In the genomic region with DNA sequence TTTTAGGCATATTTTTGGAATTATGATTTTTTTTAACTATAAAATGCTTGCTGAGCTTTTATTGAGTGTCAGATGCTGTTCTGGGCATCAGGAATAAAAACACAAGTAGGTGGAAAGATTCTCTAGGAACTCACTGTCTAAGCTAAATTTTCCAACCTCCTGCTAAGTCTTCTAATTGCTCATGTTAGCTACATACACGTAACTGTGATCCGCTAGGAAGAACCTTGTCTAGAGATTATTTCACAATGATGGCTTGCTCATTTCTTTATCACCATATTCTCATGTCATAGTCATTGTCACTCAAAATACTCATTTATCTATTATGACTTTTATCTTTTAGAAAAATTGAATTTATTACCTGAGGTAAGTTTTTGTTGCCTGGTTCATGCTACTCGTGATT, we compare ENCODE assay signal across 21 cellular contexts.
"Had no signal": no experiment of that assay in that cellular context is flagged by ENCODE, and none has a peak within 500 bp of the region (broad histone marks: within the 10 kb centered on the region; RNA-seq: fewer than 3 reads in every experiment).

No MANE protein-coding gene starts in this region.

- H3K27me3 ChIP-seq: colonic mucosa, esophagus squamous epithelium, gastrocnemius medialis, heart right ventricle, left lung had no signal

- ATAC-seq: effector memory CD8-positive, alpha-beta T cell; gastrocnemius medialis; heart right ventricle; left lung; left ventricle myocardium superior; lower lobe of right lung; mucosa of descending colon had no signal

- H3K36me3 ChIP-seq: colonic mucosa, esophagus squamous epithelium, gastrocnemius medialis, heart right ventricle, left lung, lower lobe of right lung had no signal

- H3K27ac ChIP-seq: colonic mucosa, epithelial cell of prostate, esophagus squamous epithelium, gastrocnemius medialis, heart right ventricle, left lung, lower lobe of right lung had no signal

- H3K4me1 ChIP-seq: colonic mucosa, esophagus squamous epithelium, gastrocnemius medialis, heart right ventricle, left lung, lower lobe of right lung had no signal

- H3K4me3 ChIP-seq: colonic mucosa, esophagus squamous epithelium, gastrocnemius medialis, heart right ventricle, left lung, lower lobe of right lung, mucosa of descending colon had no signal

- H3K9me3 ChIP-seq: colonic mucosa, esophagus squamous epithelium, gastrocnemius medialis, heart right ventricle, left lung, lower lobe of right lung had no signal

- DNase-seq: colonic mucosa; cortex of kidney; effector CD8-positive, alpha-beta T cell; effector memory CD8-positive, alpha-beta T cell; endodermal cell; erythroblast; esophagus squamous epithelium; foreskin fibroblast; foreskin melanocyte; gastrocnemius medialis; glutamatergic neuron; head of caudate nucleus; heart right ventricle; hippocampal formation; left cardiac atrium; left lung; left ventricle myocardium superior; lower lobe of right lung; mesenchymal stem cell; mucosa of descending colon had no signal
